ENCODE assay signal across 1 cellular context in genomic region chr13:95123726-95124125, GRCh38.
TF ChIP-seq lines count a peak whose summit lies in the region.

No MANE protein-coding gene starts in this region.

TF ChIP-seq in HepG2, 621 proteins besides CTCF, POLR2A, EP300 and RAD21 (continued from another document and continues in another):
- TF ChIP-seq NCOA2 (CRISPR knock-in tag; IDR thresholded peaks at IDR 0.05) (peak; percentile 86), IKZF4 (CRISPR knock-in tag; IDR thresholded peaks at IDR 0.05; ENCODE audit: borderline replicate concordance, low read depth, not compliant biosample characterization) (no peak), CCAR2 (optimal IDR thresholded peaks at IDR 0.05; ENCODE audit: low read depth, low read length) (no peak), ZNF709 (CRISPR knock-in tag; IDR thresholded peaks at IDR 0.05) (no peak), PAXIP1 (CRISPR knock-in tag; conservative IDR thresholded peaks at IDR 0.05) (peak; percentile 87), EHMT2 (IDR thresholded peaks at IDR 0.05; ENCODE audit: borderline replicate concordance, low read depth, low read length) (peak; percentile 74; the same call in 1 of the 2 replicates), ZNF776 (CRISPR knock-in tag; IDR thresholded peaks at IDR 0.05) (no peak), ARID2 (CRISPR knock-in tag; IDR thresholded peaks at IDR 0.05; ENCODE audit: borderline replicate concordance) (no peak), ELK4 (CRISPR knock-in tag; IDR thresholded peaks at IDR 0.05; ENCODE audit: borderline replicate concordance) (no peak), ZNF10 (CRISPR knock-in tag; IDR thresholded peaks at IDR 0.05; ENCODE audit: borderline replicate concordance, low read depth) (no peak), MAFG (CRISPR knock-in tag; IDR thresholded peaks at IDR 0.05) (no peak), SMAD3 (CRISPR knock-in tag; IDR thresholded peaks at IDR 0.05) (no peak), NR3C1 (CRISPR knock-in tag; IDR thresholded peaks at IDR 0.05) (no peak), ZNF672 (CRISPR knock-in tag; IDR thresholded peaks at IDR 0.05) (no peak), ZSCAN5A (CRISPR knock-in tag; IDR thresholded peaks at IDR 0.05; ENCODE audit: borderline replicate concordance) (no peak), CAMTA2 (CRISPR knock-in tag; IDR thresholded peaks at IDR 0.05; ENCODE audit: borderline replicate concordance) (no peak), KLF6 (CRISPR knock-in tag; IDR thresholded peaks at IDR 0.05) (no peak), ZIK1 (CRISPR knock-in tag; IDR thresholded peaks at IDR 0.05; ENCODE audit: borderline replicate concordance, low read depth) (no peak), TBL1XR1 (IDR thresholded peaks at IDR 0.05; ENCODE audit: borderline replicate concordance, low read length, partially characterized antibody) (no peak), RARG (CRISPR knock-in tag; IDR thresholded peaks at IDR 0.05; ENCODE audit: low read depth) (no peak), FOXJ3 (CRISPR knock-in tag; IDR thresholded peaks at IDR 0.05; ENCODE audit: borderline replicate concordance) (peak; percentile 55; the same call in 1 of the 2 replicates), JARID2 (CRISPR knock-in tag; IDR thresholded peaks at IDR 0.05; ENCODE audit: insufficient replicate concordance) (no peak), MAFF (IDR thresholded peaks at IDR 0.05; ENCODE audit: low read depth, low read length) (no peak), NFIB (CRISPR knock-in tag; IDR thresholded peaks at IDR 0.05; ENCODE audit: borderline replicate concordance) (no peak)
- TF ChIP-seq, protein P1, sequence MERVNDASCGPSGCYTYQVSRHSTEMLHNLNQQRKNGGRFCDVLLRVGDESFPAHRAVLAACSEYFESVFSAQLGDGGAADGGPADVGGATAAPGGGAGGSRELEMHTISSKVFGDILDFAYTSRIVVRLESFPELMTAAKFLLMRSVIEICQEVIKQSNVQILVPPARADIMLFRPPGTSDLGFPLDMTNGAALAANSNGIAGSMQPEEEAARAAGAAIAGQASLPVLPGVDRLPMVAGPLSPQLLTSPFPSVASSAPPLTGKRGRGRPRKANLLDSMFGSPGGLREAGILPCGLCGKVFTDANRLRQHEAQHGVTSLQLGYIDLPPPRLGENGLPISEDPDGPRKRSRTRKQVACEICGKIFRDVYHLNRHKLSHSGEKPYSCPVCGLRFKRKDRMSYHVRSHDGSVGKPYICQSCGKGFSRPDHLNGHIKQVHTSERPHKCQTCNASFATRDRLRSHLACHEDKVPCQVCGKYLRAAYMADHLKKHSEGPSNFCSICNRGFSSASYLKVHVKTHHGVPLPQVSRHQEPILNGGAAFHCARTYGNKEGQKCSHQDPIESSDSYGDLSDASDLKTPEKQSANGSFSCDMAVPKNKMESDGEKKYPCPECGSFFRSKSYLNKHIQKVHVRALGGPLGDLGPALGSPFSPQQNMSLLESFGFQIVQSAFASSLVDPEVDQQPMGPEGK (CRISPR knock-in tag; IDR thresholded peaks at IDR 0.05) = 0 out of 2 replicates have a peak, but pooled peaks have one; percentile 26
- TF ChIP-seq, protein P2, sequence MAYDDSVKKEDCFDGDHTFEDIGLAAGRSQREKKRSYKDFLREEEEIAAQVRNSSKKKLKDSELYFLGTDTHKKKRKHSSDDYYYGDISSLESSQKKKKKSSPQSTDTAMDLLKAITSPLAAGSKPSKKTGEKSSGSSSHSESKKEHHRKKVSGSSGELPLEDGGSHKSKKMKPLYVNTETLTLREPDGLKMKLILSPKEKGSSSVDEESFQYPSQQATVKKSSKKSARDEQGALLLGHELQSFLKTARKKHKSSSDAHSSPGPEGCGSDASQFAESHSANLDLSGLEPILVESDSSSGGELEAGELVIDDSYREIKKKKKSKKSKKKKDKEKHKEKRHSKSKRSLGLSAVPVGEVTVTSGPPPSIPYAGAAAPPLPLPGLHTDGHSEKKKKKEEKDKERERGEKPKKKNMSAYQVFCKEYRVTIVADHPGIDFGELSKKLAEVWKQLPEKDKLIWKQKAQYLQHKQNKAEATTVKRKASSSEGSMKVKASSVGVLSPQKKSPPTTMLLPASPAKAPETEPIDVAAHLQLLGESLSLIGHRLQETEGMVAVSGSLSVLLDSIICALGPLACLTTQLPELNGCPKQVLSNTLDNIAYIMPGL (CRISPR knock-in tag; IDR thresholded peaks at IDR 0.05; ENCODE audit: borderline replicate concordance in 1 of 2, low read depth in 1 of 2) = no peak
- TF ChIP-seq, protein P3, sequence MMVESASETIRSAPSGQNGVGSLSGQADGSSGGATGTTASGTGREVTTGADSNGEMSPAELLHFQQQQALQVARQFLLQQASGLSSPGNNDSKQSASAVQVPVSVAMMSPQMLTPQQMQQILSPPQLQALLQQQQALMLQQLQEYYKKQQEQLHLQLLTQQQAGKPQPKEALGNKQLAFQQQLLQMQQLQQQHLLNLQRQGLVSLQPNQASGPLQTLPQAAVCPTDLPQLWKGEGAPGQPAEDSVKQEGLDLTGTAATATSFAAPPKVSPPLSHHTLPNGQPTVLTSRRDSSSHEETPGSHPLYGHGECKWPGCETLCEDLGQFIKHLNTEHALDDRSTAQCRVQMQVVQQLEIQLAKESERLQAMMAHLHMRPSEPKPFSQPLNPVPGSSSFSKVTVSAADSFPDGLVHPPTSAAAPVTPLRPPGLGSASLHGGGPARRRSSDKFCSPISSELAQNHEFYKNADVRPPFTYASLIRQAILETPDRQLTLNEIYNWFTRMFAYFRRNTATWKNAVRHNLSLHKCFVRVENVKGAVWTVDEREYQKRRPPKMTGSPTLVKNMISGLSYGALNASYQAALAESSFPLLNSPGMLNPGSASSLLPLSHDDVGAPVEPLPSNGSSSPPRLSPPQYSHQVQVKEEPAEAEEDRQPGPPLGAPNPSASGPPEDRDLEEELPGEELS (CRISPR knock-in tag; IDR thresholded peaks at IDR 0.05) = peak; percentile 83
- TF ChIP-seq, protein P4, sequence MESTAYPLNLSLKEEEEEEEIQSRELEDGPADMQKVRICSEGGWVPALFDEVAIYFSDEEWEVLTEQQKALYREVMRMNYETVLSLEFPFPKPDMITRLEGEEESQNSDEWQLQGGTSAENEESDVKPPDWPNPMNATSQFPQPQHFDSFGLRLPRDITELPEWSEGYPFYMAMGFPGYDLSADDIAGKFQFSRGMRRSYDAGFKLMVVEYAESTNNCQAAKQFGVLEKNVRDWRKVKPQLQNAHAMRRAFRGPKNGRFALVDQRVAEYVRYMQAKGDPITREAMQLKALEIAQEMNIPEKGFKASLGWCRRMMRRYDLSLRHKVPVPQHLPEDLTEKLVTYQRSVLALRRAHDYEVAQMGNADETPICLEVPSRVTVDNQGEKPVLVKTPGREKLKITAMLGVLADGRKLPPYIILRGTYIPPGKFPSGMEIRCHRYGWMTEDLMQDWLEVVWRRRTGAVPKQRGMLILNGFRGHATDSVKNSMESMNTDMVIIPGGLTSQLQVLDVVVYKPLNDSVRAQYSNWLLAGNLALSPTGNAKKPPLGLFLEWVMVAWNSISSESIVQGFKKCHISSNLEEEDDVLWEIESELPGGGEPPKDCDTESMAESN (CRISPR knock-in tag; conservative IDR thresholded peaks at IDR 0.05) = no peak
- TF ChIP-seq, protein P5, sequence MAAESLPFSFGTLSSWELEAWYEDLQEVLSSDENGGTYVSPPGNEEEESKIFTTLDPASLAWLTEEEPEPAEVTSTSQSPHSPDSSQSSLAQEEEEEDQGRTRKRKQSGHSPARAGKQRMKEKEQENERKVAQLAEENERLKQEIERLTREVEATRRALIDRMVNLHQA (CRISPR knock-in tag; IDR thresholded peaks at IDR 0.05) = no peak
- TF ChIP-seq, protein P6, sequence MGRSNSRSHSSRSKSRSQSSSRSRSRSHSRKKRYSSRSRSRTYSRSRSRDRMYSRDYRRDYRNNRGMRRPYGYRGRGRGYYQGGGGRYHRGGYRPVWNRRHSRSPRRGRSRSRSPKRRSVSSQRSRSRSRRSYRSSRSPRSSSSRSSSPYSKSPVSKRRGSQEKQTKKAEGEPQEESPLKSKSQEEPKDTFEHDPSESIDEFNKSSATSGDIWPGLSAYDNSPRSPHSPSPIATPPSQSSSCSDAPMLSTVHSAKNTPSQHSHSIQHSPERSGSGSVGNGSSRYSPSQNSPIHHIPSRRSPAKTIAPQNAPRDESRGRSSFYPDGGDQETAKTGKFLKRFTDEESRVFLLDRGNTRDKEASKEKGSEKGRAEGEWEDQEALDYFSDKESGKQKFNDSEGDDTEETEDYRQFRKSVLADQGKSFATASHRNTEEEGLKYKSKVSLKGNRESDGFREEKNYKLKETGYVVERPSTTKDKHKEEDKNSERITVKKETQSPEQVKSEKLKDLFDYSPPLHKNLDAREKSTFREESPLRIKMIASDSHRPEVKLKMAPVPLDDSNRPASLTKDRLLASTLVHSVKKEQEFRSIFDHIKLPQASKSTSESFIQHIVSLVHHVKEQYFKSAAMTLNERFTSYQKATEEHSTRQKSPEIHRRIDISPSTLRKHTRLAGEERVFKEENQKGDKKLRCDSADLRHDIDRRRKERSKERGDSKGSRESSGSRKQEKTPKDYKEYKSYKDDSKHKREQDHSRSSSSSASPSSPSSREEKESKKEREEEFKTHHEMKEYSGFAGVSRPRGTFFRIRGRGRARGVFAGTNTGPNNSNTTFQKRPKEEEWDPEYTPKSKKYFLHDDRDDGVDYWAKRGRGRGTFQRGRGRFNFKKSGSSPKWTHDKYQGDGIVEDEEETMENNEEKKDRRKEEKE (IDR thresholded peaks at IDR 0.05) = no peak
- TF ChIP-seq, protein P7, sequence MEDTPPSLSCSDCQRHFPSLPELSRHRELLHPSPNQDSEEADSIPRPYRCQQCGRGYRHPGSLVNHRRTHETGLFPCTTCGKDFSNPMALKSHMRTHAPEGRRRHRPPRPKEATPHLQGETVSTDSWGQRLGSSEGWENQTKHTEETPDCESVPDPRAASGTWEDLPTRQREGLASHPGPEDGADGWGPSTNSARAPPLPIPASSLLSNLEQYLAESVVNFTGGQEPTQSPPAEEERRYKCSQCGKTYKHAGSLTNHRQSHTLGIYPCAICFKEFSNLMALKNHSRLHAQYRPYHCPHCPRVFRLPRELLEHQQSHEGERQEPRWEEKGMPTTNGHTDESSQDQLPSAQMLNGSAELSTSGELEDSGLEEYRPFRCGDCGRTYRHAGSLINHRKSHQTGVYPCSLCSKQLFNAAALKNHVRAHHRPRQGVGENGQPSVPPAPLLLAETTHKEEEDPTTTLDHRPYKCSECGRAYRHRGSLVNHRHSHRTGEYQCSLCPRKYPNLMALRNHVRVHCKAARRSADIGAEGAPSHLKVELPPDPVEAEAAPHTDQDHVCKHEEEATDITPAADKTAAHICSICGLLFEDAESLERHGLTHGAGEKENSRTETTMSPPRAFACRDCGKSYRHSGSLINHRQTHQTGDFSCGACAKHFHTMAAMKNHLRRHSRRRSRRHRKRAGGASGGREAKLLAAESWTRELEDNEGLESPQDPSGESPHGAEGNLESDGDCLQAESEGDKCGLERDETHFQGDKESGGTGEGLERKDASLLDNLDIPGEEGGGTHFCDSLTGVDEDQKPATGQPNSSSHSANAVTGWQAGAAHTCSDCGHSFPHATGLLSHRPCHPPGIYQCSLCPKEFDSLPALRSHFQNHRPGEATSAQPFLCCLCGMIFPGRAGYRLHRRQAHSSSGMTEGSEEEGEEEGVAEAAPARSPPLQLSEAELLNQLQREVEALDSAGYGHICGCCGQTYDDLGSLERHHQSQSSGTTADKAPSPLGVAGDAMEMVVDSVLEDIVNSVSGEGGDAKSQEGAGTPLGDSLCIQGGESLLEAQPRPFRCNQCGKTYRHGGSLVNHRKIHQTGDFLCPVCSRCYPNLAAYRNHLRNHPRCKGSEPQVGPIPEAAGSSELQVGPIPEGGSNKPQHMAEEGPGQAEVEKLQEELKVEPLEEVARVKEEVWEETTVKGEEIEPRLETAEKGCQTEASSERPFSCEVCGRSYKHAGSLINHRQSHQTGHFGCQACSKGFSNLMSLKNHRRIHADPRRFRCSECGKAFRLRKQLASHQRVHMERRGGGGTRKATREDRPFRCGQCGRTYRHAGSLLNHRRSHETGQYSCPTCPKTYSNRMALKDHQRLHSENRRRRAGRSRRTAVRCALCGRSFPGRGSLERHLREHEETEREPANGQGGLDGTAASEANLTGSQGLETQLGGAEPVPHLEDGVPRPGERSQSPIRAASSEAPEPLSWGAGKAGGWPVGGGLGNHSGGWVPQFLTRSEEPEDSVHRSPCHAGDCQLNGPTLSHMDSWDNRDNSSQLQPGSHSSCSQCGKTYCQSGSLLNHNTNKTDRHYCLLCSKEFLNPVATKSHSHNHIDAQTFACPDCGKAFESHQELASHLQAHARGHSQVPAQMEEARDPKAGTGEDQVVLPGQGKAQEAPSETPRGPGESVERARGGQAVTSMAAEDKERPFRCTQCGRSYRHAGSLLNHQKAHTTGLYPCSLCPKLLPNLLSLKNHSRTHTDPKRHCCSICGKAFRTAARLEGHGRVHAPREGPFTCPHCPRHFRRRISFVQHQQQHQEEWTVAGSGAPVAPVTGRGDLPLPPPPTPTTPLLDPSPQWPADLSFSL (CRISPR knock-in tag; IDR thresholded peaks at IDR 0.05) = no peak
